Comparison of ENCODE assay signal across 9 cellular contexts in genomic region chr14:68961781-68962584, GRCh38. TPM values are rescaled to one million over a fixed set of nuclear protein-coding genes. Genes with fewer than 3 reads are reported as not detected.
DNase-seq lines count a peak whose midpoint lies in the region; ATAC-seq and TF ChIP-seq lines count a peak whose summit lies in the region.
"Had no signal": no experiment of that assay in that cellular context is flagged by ENCODE, and none has a peak within 500 bp of the region (broad histone marks: within the 10 kb centered on the region; RNA-seq: fewer than 3 reads in every experiment).

No MANE protein-coding gene starts in this region.

- TF ChIP-seq CTCF in omental fat pad (IDR thresholded peaks at IDR 0.05): no peak
- no peak for TF ChIP-seq CTCF in brain microvascular endothelial cell (IDR thresholded peaks at IDR 0.05; ENCODE audit: low read depth, low read length, missing control alignments)

- in situ Hi-C loops in brain microvascular endothelial cell (cut with HindIII; ENCODE audit: low pct_ligation_motif_present, low sequenced_read_pairs): no loop called here

- DNase-seq in DMS79 treated with DMSO at 0.1 percent for 48 hours (lab: John Stamatoyannopoulos, UW) (peak; percentile 65), NCI-H2107 treated with DMSO at 0.1 percent for 48 hours (lab: John Stamatoyannopoulos, UW; ENCODE audit: unreplicated experiment) (peak; percentile 56), cerebellum (ENCODE audit: low spot score) (peak; percentile 58), omental fat pad (ENCODE audit: low spot score) (no peak), NCI-H187 treated with DMSO at 0.1 percent for 48 hours (lab: John Stamatoyannopoulos, UW) (no peak), NCI-H82 treated with DMSO at 0.1 percent for 48 hours (lab: John Stamatoyannopoulos, UW; ENCODE audit: unreplicated experiment) (no peak), ecto neural progenitor cell (ENCODE audit: low spot score) (no peak), brain microvascular endothelial cell (no peak)
- DNase-seq: naive B cell had no signal

- peaks cover 43% of the 10 kb centered on the region for H3K36me3 ChIP-seq in brain microvascular endothelial cell (replicated peaks)

- no peaks in the 10 kb centered on the region for H3K27me3 ChIP-seq in brain microvascular endothelial cell (replicated peaks)

- H3K4me3 ChIP-seq in brain microvascular endothelial cell (ENCODE audit: low read depth, low read length): no peak overlapping the region

- H3K27ac ChIP-seq in brain microvascular endothelial cell: no peak overlapping the region

- peak; percentile 74 for ATAC-seq in omental fat pad (ENCODE audit: low FRiP score)

RNA-seq across cellular contexts. Expression of gene ACTN1, which starts 17.1 kb away (rescaled TPM):
- 23.1 TPM for total RNA-seq in cerebellum
- 100 to 1,000 TPM; 103 to 254 (median 136) TPM for total RNA-seq in omental fat pad

Comparison
In these comparisons a context has a peak if more than half of its experiments do, and no peak if none do; other contexts are left out.
1. DNase-seq: peak in DMS79 treated with DMSO at 0.1 percent for 48 hours (single experiment), NCI-H2107 treated with DMSO at 0.1 percent for 48 hours (single experiment) and cerebellum (single experiment); none in omental fat pad (single experiment), NCI-H187 treated with DMSO at 0.1 percent for 48 hours (single experiment), NCI-H82 treated with DMSO at 0.1 percent for 48 hours (single experiment), ecto neural progenitor cell (single experiment) and brain microvascular endothelial cell (single experiment).